12 cellular contexts compared by ENCODE assay signal in the genomic region with DNA sequence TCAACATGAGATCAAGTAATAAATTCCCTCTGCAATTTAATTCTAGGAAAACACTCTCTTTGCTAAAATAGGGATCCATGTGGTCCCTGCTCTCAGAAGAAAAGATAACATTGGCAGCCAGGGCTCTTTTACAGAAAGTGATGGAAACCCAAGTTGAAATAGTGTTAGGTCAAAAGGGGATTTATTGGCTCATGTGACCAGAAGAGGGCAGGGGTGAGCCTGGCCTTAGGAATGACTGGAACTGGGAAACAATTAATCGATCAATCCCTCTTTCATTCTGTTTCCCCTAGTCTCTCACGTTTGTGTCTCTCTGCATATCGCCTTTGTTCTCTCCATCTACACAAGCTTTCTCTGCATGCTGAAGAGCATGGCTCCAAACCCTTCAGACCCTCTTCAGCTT. TPM values are rescaled to one million over a fixed set of nuclear protein-coding genes. Genes with fewer than 3 reads are reported as not detected.
DNase-seq lines count a peak whose midpoint lies in the region; ATAC-seq and TF ChIP-seq lines count a peak whose summit lies in the region.
"Had no signal": no experiment of that assay in that cellular context is flagged by ENCODE, and none has a peak within 500 bp of the region (broad histone marks: within the 10 kb centered on the region; RNA-seq: fewer than 3 reads in every experiment).

No MANE protein-coding gene starts in this region.

- no peak overlapping the region for H3K27ac Mint-ChIP-seq in chondrocyte (ENCODE audit: unreplicated experiment)
- H3K27ac Mint-ChIP-seq in osteocyte (ENCODE audit: unreplicated experiment) = no peak overlapping the region
- no peak overlapping the region for H3K27ac Mint-ChIP-seq in stimulated activated naive CD8-positive, alpha-beta T cell treated with anti-CD3 and anti-CD28 coated beads, Interleukin-15, amount 100 ng/mL, for 72 hours
- H3K27ac Mint-ChIP-seq: activated CD8-positive, alpha-beta T cell treated with anti-CD3 and anti-CD28 coated beads, Interleukin-2, amount 10 ng/mL, durations not matched to agents 7 days and 5 days; activated naive CD8-positive, alpha-beta T cell treated with anti-CD3 and anti-CD28 coated beads, Interleukin-2, amount 50 U/mL, for 24 hours had no signal

- H3K9me2 ChIP-seq in Loucy (replicated peaks; ENCODE audit: low read depth, low read length) = no peaks in the 10 kb centered on the region

- intact Hi-C loops in uterus (cut with DNase I; ENCODE audit: low total_unique reads) = no loop called here

- DNase-seq in GM10248 (ENCODE audit: extremely low spot score) (no peak), chondrocyte (ENCODE audit: low spot score) (no peak), osteocyte (ENCODE audit: extremely low spot score, unreplicated experiment) (peak; percentile 11), uterus (no peak)
- DNase-seq in stimulated activated naive CD8-positive, alpha-beta T cell treated with anti-CD3 and anti-CD28 coated beads, Interleukin-15, amount 100 ng/mL, for 72 hours = no peak
- DNase-seq: activated CD8-positive, alpha-beta T cell treated with anti-CD3 and anti-CD28 coated beads, Interleukin-2, amount 10 ng/mL, durations not matched to agents 7 days and 5 days; activated naive CD8-positive, alpha-beta T cell treated with anti-CD3 and anti-CD28 coated beads, Interleukin-2, amount 50 U/mL, for 24 hours; NCI-H187 treated with DMSO at 0.1 percent for 48 hours had no signal

- H3K9me3 Mint-ChIP-seq in chondrocyte (ENCODE audit: low read depth) (no peaks in the 10 kb centered on the region), osteocyte (ENCODE audit: unreplicated experiment) (no peaks in the 10 kb centered on the region)
- H3K9me3 Mint-ChIP-seq in stimulated activated naive CD8-positive, alpha-beta T cell treated with anti-CD3 and anti-CD28 coated beads, Interleukin-15, amount 100 ng/mL, for 72 hours = no peaks in the 10 kb centered on the region
- H3K9me3 Mint-ChIP-seq: activated naive CD8-positive, alpha-beta T cell treated with anti-CD3 and anti-CD28 coated beads, Interleukin-2, amount 50 U/mL, for 24 hours had no signal

- H3K4me1 ChIP-seq in Loucy (ENCODE audit: insufficient read depth, low read length, poor library complexity, severe bottlenecking) (no peaks in the 10 kb centered on the region), uterus (no peaks in the 10 kb centered on the region)
- H3K4me1 ChIP-seq: SJSA1 had no signal

- no peaks in the 10 kb centered on the region for H3K36me3 Mint-ChIP-seq in chondrocyte (ENCODE audit: low read depth)
- no peaks in the 10 kb centered on the region for H3K36me3 Mint-ChIP-seq in osteocyte (ENCODE audit: unreplicated experiment)

- no peak overlapping the region for H3K4me2 ChIP-seq in Loucy (ENCODE audit: low read depth, low read length, poor library complexity, severe bottlenecking)

- ATAC-seq in GM21390 (IDR thresholded peaks at IDR 0.05; ENCODE audit: unreplicated experiment) = no peak
- no peak for ATAC-seq in stimulated activated naive CD8-positive, alpha-beta T cell treated with anti-CD3 and anti-CD28 coated beads, Interleukin-15, amount 100 ng/mL, for 72 hours
- ATAC-seq: activated CD8-positive, alpha-beta T cell treated with anti-CD3 and anti-CD28 coated beads, Interleukin-2, amount 10 ng/mL, durations not matched to agents 7 days and 5 days; activated naive CD8-positive, alpha-beta T cell treated with anti-CD3 and anti-CD28 coated beads, Interleukin-2, amount 50 U/mL, for 24 hours had no signal

- TF ChIP-seq POLR2A in uterus (IDR thresholded peaks at IDR 0.05) = no peak

- H3K4me3 Mint-ChIP-seq in chondrocyte (ENCODE audit: unreplicated experiment) (no peak overlapping the region), osteocyte (ENCODE audit: unreplicated experiment) (no peak overlapping the region)
- H3K4me3 Mint-ChIP-seq in stimulated activated naive CD8-positive, alpha-beta T cell treated with anti-CD3 and anti-CD28 coated beads, Interleukin-15, amount 100 ng/mL, for 72 hours = no peak overlapping the region
- H3K4me3 Mint-ChIP-seq: activated CD8-positive, alpha-beta T cell treated with anti-CD3 and anti-CD28 coated beads, Interleukin-2, amount 10 ng/mL, durations not matched to agents 7 days and 5 days; activated naive CD8-positive, alpha-beta T cell treated with anti-CD3 and anti-CD28 coated beads, Interleukin-2, amount 50 U/mL, for 24 hours had no signal

- H2AFZ ChIP-seq in Loucy (ENCODE audit: low read length) = no peak overlapping the region

- H3K9ac ChIP-seq in Loucy (ENCODE audit: low read depth, low read length, poor library complexity, severe bottlenecking) = no peak overlapping the region

- CTCF ChIA-PET in GM10248 (lab: Yijun Ruan, JAX) = interaction anchor here (0.8 to 1.9 kb wide), 4 partner anchors 9 to 421 kb away, joined by 3 to 5 read pairs (median 4); no protein-coding TSS in a partner anchor

- no peak overlapping the region for H3K4me3 ChIP-seq in Loucy (ENCODE audit: low read length, poor library complexity, severe bottlenecking)
- no peak overlapping the region for H3K4me3 ChIP-seq in uterus
- H3K4me3 ChIP-seq: esophagus muscularis mucosa, SJSA1 had no signal

- no peaks in the 10 kb centered on the region for H3K27me3 ChIP-seq in Loucy (ENCODE audit: insufficient read depth, low read length, poor library complexity, severe bottlenecking)
- no peaks in the 10 kb centered on the region for H3K27me3 ChIP-seq in uterus
- H3K27me3 ChIP-seq: esophagus muscularis mucosa, SJSA1 had no signal

- TF ChIP-seq CTCF in GM10248 (IDR thresholded peaks at IDR 0.05; ENCODE audit: control extremely low read depth, extremely low read depth, low read depth, missing control alignments) (peak; percentile 23), Loucy (conservative IDR thresholded peaks at IDR 0.05; ENCODE audit: low read length) (peak; percentile 58), chondrocyte (IDR thresholded peaks at IDR 0.05) (peak; percentile 56), osteocyte (IDR thresholded peaks at IDR 0.05) (peak; percentile 33), uterus (IDR thresholded peaks at IDR 0.05) (no peak)

- H3K4me1 Mint-ChIP-seq in chondrocyte (ENCODE audit: low read depth) (peaks cover 9% of the 10 kb centered on the region), osteocyte (ENCODE audit: unreplicated experiment) (no peaks in the 10 kb centered on the region)
- no peaks in the 10 kb centered on the region for H3K4me1 Mint-ChIP-seq in stimulated activated naive CD8-positive, alpha-beta T cell treated with anti-CD3 and anti-CD28 coated beads, Interleukin-15, amount 100 ng/mL, for 72 hours

- no peaks in the 10 kb centered on the region for H3K9me3 ChIP-seq in Loucy (ENCODE audit: insufficient read depth, low read depth, low read length)
- no peaks in the 10 kb centered on the region for H3K9me3 ChIP-seq in uterus
- H3K9me3 ChIP-seq: esophagus muscularis mucosa, SJSA1 had no signal

- H3K79me2 ChIP-seq in Loucy (ENCODE audit: insufficient read depth, low read length) = no peaks in the 10 kb centered on the region

- no peak overlapping the region for H3K27ac ChIP-seq in uterus
- H3K27ac ChIP-seq: esophagus muscularis mucosa, SJSA1 had no signal

- H4K20me1 ChIP-seq in Loucy (ENCODE audit: insufficient read depth, low read length, poor library complexity, severe bottlenecking) = no peaks in the 10 kb centered on the region

- POLR2A ChIA-PET in GM10248 (lab: Yijun Ruan, JAX) = no interaction called here

- H3K27me3 Mint-ChIP-seq in chondrocyte (ENCODE audit: low read depth) (no peaks in the 10 kb centered on the region), osteocyte (ENCODE audit: unreplicated experiment) (peaks cover 18% of the 10 kb centered on the region)
- H3K27me3 Mint-ChIP-seq in stimulated activated naive CD8-positive, alpha-beta T cell treated with anti-CD3 and anti-CD28 coated beads, Interleukin-15, amount 100 ng/mL, for 72 hours = peaks cover 8% of the 10 kb centered on the region

- H3F3A ChIP-seq in Loucy (ENCODE audit: low read depth) = no peaks in the 10 kb centered on the region

- no peaks in the 10 kb centered on the region for H3K36me3 ChIP-seq in Loucy (ENCODE audit: insufficient read depth, low read length)
- no peaks in the 10 kb centered on the region for H3K36me3 ChIP-seq in uterus
- H3K36me3 ChIP-seq: esophagus muscularis mucosa, SJSA1 had no signal

RNA-seq across cellular contexts. Expression of a gene that starts 58.3 kb away (rescaled TPM):
- 36.8 to 74.6 TPM (median 74.2 TPM) in 3 replicates for total RNA-seq in chondrocyte
- 10.5 and 10.7 TPM in 2 replicates for total RNA-seq in osteocyte
- total RNA-seq in uterus = 10 to 100 TPM; 22.1 to 58.5 (median 28.0) TPM

Comparison
In these comparisons a context has a peak if more than half of its experiments do, and no peak if none do; other contexts are left out.
1. CTCF ChIP-seq: peak in GM10248 (single experiment), Loucy (single experiment), chondrocyte (single experiment) and osteocyte (single experiment); none in uterus (0 of 4).